ENCODE assay signal across 14 cellular contexts in the genomic region with DNA sequence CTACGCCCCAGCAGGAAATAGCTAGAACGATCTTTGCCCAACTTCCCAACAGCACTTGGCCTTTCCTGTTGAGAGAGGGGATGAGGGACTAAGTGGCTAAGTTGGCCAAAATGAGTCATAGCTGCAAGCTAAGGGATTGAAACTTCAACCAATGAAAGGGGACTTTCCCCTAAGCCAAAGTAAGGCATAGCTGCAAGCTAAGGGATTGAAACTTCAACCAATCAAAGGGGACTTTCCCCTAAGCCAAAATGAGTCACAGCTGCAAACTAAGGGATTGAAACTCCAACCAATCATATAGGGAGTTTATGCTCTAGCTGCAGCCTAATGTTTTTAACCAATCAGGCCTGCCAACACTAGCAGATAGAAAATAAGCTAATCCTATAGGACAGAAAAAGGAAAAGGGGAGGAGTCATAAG.
DNase-seq lines count a peak whose midpoint lies in the region; ATAC-seq and TF ChIP-seq lines count a peak whose summit lies in the region.
"Had no signal": no experiment of that assay in that cellular context is flagged by ENCODE, and none has a peak within 500 bp of the region (broad histone marks: within the 10 kb centered on the region; RNA-seq: fewer than 3 reads in every experiment).

No MANE protein-coding gene starts in this region.

- no peak overlapping the region for H3K27ac ChIP-seq in IMR-90 (ENCODE audit: insufficient read depth, low read length)
- H3K27ac ChIP-seq: brain microvascular endothelial cell, thoracic aorta had no signal

- WGBS in IMR-90 (ENCODE audit: extremely low coverage in 2 of 2, insufficient read length in 1 of 2), 2 experiments, result no CpG with 5 or more reads among the region's 2 CpGs

- H3K9me3 Mint-ChIP-seq in activated T-cell treated with anti-CD3 and anti-CD28 coated beads, Interleukin-2, amount 50 U/mL, for 4 hours, result peaks cover 7% of the 10 kb centered on the region
- H3K9me3 Mint-ChIP-seq in stimulated activated naive B cell treated with anti-CD40 and anti-IgM and Interleukin-4, amounts not matched to agents 10 μg/mL and 1 μg/mL and 100 μg/mL, for 72 hours, result peaks cover 9 to 12% of the 10 kb centered on the region in 2 donors

- H4K91ac ChIP-seq in IMR-90 (ENCODE audit: insufficient read depth, low read depth, low read length), result 0 out of 2 replicates have a peak overlapping the region, but pooled peaks have one; percentile 53

- in situ Hi-C loops in IMR-90 (cut with MboI; ENCODE audit: low sequenced_read_pairs), result no loop called here

- peak overlapping the region; percentile 32; the same call in 1 of the 2 replicates for H2BK20ac ChIP-seq in IMR-90 (ENCODE audit: low read depth, low read length)

- 0 out of 2 replicates have a peak overlapping the region, but pooled peaks have one; percentile 17 for H2AK5ac ChIP-seq in IMR-90 (ENCODE audit: low read depth, low read length)

- H3K23ac ChIP-seq in IMR-90 (ENCODE audit: low read depth, low read length), result no peak overlapping the region

- POLR2A ChIA-PET in IMR-90 (lab: Charles Lee; ENCODE audit: unreplicated experiment), result no interaction called here

- no peak overlapping the region for H3K27ac Mint-ChIP-seq in stimulated activated naive B cell treated with anti-CD40 and anti-IgM and Interleukin-4, amounts not matched to agents 10 μg/mL and 1 μg/mL and 100 μg/mL, for 72 hours

- H3K9me1 ChIP-seq in IMR-90 (ENCODE audit: insufficient read depth, low read length), result no peaks in the 10 kb centered on the region

- no peak overlapping the region for H3K9ac ChIP-seq in IMR-90 (ENCODE audit: low read depth, low read length)
- H3K9ac ChIP-seq: GM23248 had no signal

- H2BK120ac ChIP-seq in IMR-90 (ENCODE audit: low read depth, low read length), result no peak overlapping the region; the same call in 1 of the 2 replicates

- H3K4ac ChIP-seq in IMR-90 (ENCODE audit: low read depth, low read length), result peak overlapping the region; percentile 36; the same call in 1 of the 2 replicates

- H3K79me1 ChIP-seq in IMR-90 (ENCODE audit: low read depth in 1 of 2, low read length in 2 of 2), result no peaks in the 10 kb centered on the region

- no peak overlapping the region for H3K4me3 Mint-ChIP-seq in activated T-cell treated with anti-CD3 and anti-CD28 coated beads, Interleukin-2, amount 50 U/mL, for 4 hours
- H3K4me3 Mint-ChIP-seq in stimulated activated naive B cell treated with anti-CD40 and anti-IgM and Interleukin-4, amounts not matched to agents 10 μg/mL and 1 μg/mL and 100 μg/mL, for 72 hours, result no peak overlapping the region

- H3K56ac ChIP-seq in IMR-90 (ENCODE audit: extremely low read depth, insufficient read depth, low read length), result no peak overlapping the region

- H3K14ac ChIP-seq in IMR-90 (replicated peaks; ENCODE audit: low read depth, low read length), result no peak overlapping the region

- intact Hi-C loops in IMR-90 (cut with micrococcal nuclease), result no loop called here

- dilution Hi-C loops in IMR-90 (cut with HindIII; ENCODE audit: low sequenced_read_pairs, unreplicated experiment), result no loop called here

- H3K36me3 ChIP-seq in IMR-90 (ENCODE audit: control insufficient read depth, insufficient read depth, low read length), result no peaks in the 10 kb centered on the region
- H3K36me3 ChIP-seq: brain microvascular endothelial cell, thoracic aorta had no signal

- no peaks in the 10 kb centered on the region for H3K4me1 ChIP-seq in IMR-90 (ENCODE audit: control insufficient read depth, insufficient read depth, low read length)

- no peak for DNase-seq in activated T-cell treated with anti-CD3 and anti-CD28 coated beads, Interleukin-2, amount 50 U/mL, for 4 hours
- no peak for DNase-seq in activated T-cell treated with anti-CD3 and anti-CD28 coated beads, Interleukin-2, amount 50 U/mL, for 1 hour
- DNase-seq in IMR-90 (peak; percentile 20), DMS153 (lab: John Stamatoyannopoulos, UW) (no peak), SKM-1 treated with dmso at 0.1 percent for 144 hours (lab: John Stamatoyannopoulos, UW; ENCODE audit: unreplicated experiment) (no peak)
- DNase-seq in stimulated activated naive B cell treated with anti-CD40 and anti-IgM and Interleukin-4, amounts not matched to agents 10 μg/mL and 1 μg/mL and 100 μg/mL, for 72 hours, result peak; percentile 13
- DNase-seq: brain microvascular endothelial cell, glutamatergic neuron, GM23248, NCI-H2227 treated with DMSO at 0.1 percent for 48 hours, right cardiac atrium had no signal

- peaks cover 7% of the 10 kb centered on the region for H3K4me1 Mint-ChIP-seq in activated T-cell treated with anti-CD3 and anti-CD28 coated beads, Interleukin-2, amount 50 U/mL, for 4 hours (ENCODE audit: low read depth)
- H3K4me1 Mint-ChIP-seq in stimulated activated naive B cell treated with anti-CD40 and anti-IgM and Interleukin-4, amounts not matched to agents 10 μg/mL and 1 μg/mL and 100 μg/mL, for 72 hours, result peaks cover 3 to 7% of the 10 kb centered on the region in 2 donors

- no peak overlapping the region for H3K4me3 ChIP-seq in IMR-90 (ENCODE audit: insufficient read depth, low read depth, low read length)
- H3K4me3 ChIP-seq: GM23248, thoracic aorta had no signal

- no peaks in the 10 kb centered on the region for H3K27me3 ChIP-seq in IMR-90 (ENCODE audit: control insufficient read depth, insufficient read depth, low read length)
- H3K27me3 ChIP-seq: brain microvascular endothelial cell had no signal

- peak overlapping the region; percentile 62 for H3K18ac ChIP-seq in IMR-90 (ENCODE audit: low read depth, low read length)

- no peak overlapping the region for H3K4me2 ChIP-seq in IMR-90 (ENCODE audit: low read depth, low read length)

- TF ChIP-seq RAD21 in IMR-90 (IDR thresholded peaks at IDR 0.05; ENCODE audit: low read length), result no peak

- H2BK5ac ChIP-seq in IMR-90 (ENCODE audit: low read depth, low read length, poor library complexity, severe bottlenecking), result peak overlapping the region; percentile 26

- peak overlapping the region; percentile 89; the same call in 2 of the 3 replicates for H2BK15ac ChIP-seq in IMR-90 (ENCODE audit: low read depth, low read length)

- peaks cover 2% of the 10 kb centered on the region; the same call in 1 of the 2 replicates for H3K9me3 ChIP-seq in IMR-90 (ENCODE audit: control insufficient read depth, insufficient read depth, low read length)
- H3K9me3 ChIP-seq: thoracic aorta had no signal

- peak overlapping the region; percentile 72; the same call in 1 of the 2 replicates for H4K5ac ChIP-seq in IMR-90 (ENCODE audit: low read depth, low read length)

- 0 out of 4 replicates have a peak overlapping the region, but pooled peaks of 1 of the 2 experiments have one; percentile 45 for H4K8ac ChIP-seq in IMR-90 (ENCODE audit: low read depth in 2 of 2, low read length in 2 of 2)

- H3K36me3 Mint-ChIP-seq in activated T-cell treated with anti-CD3 and anti-CD28 coated beads, Interleukin-2, amount 50 U/mL, for 4 hours (ENCODE audit: insufficient read depth), result no peaks in the 10 kb centered on the region
- H3K36me3 Mint-ChIP-seq in stimulated activated naive B cell treated with anti-CD40 and anti-IgM and Interleukin-4, amounts not matched to agents 10 μg/mL and 1 μg/mL and 100 μg/mL, for 72 hours, result no peaks in the 10 kb centered on the region

- TF ChIP-seq POLR2A in IMR-90 (IDR thresholded peaks at IDR 0.05; ENCODE audit: low read depth, low read length), result no peak

- H4K20me1 ChIP-seq in IMR-90 (ENCODE audit: insufficient read depth, low read length), result no peaks in the 10 kb centered on the region

- ATAC-seq in activated T-cell treated with anti-CD3 and anti-CD28 coated beads, Interleukin-2, amount 50 U/mL, for 4 hours, result peak; percentile 72 to 85
- ATAC-seq in HG02623 (IDR thresholded peaks at IDR 0.05; ENCODE audit: unreplicated experiment) (peak; percentile 78), IMR-90 (ENCODE audit: low read depth) (no peak), GM21515 (IDR thresholded peaks at IDR 0.05; ENCODE audit: unreplicated experiment) (no peak)
- ATAC-seq in stimulated activated naive B cell treated with anti-CD40 and anti-IgM and Interleukin-4, amounts not matched to agents 10 μg/mL and 1 μg/mL and 100 μg/mL, for 72 hours (replicated peaks), result peak; percentile 71 to 89
- ATAC-seq: right cardiac atrium had no signal

- peak overlapping the region; percentile 51 for H2AFZ ChIP-seq in IMR-90 (replicated peaks; ENCODE audit: low read length, poor library complexity)
- H2AFZ ChIP-seq: GM23248 had no signal

- CTCF ChIA-PET in IMR-90 (lab: Yijun Ruan, JAX), result no interaction called here

- H3K27me3 Mint-ChIP-seq in activated T-cell treated with anti-CD3 and anti-CD28 coated beads, Interleukin-2, amount 50 U/mL, for 4 hours (ENCODE audit: low read depth), result no peaks in the 10 kb centered on the region
- no peaks in the 10 kb centered on the region for H3K27me3 Mint-ChIP-seq in stimulated activated naive B cell treated with anti-CD40 and anti-IgM and Interleukin-4, amounts not matched to agents 10 μg/mL and 1 μg/mL and 100 μg/mL, for 72 hours

- no TSS peak for BruUV-seq in IMR-90 (replicated peaks; lab: Mats Ljungman, UMichigan)

- no peak overlapping the region for H2AK9ac ChIP-seq in IMR-90 (replicated peaks; ENCODE audit: low read depth, low read length, poor library complexity)

- TF ChIP-seq CTCF in IMR-90 (conservative IDR thresholded peaks at IDR 0.05; ENCODE audit: low read depth, low read length), result no peak

TF ChIP-seq in IMR-90, 13 proteins besides CTCF, POLR2A, EP300 and RAD21 (continues in another document):
- TF ChIP-seq, protein P1, sequence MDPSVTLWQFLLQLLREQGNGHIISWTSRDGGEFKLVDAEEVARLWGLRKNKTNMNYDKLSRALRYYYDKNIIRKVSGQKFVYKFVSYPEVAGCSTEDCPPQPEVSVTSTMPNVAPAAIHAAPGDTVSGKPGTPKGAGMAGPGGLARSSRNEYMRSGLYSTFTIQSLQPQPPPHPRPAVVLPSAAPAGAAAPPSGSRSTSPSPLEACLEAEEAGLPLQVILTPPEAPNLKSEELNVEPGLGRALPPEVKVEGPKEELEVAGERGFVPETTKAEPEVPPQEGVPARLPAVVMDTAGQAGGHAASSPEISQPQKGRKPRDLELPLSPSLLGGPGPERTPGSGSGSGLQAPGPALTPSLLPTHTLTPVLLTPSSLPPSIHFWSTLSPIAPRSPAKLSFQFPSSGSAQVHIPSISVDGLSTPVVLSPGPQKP (IDR thresholded peaks at IDR 0.05; ENCODE audit: borderline replicate concordance, low read depth, low read length), result no peak
- TF ChIP-seq NFE2L2 (IDR thresholded peaks at IDR 0.05; ENCODE audit: low read depth, low read length), result no peak
- TF ChIP-seq MXI1 (IDR thresholded peaks at IDR 0.05; ENCODE audit: borderline replicate concordance, low read depth, low read length), result no peak
- TF ChIP-seq RFX5 (IDR thresholded peaks at IDR 0.05; ENCODE audit: low read depth, low read length), result no peak
- TF ChIP-seq, protein P2, sequence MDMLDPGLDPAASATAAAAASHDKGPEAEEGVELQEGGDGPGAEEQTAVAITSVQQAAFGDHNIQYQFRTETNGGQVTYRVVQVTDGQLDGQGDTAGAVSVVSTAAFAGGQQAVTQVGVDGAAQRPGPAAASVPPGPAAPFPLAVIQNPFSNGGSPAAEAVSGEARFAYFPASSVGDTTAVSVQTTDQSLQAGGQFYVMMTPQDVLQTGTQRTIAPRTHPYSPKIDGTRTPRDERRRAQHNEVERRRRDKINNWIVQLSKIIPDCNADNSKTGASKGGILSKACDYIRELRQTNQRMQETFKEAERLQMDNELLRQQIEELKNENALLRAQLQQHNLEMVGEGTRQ (IDR thresholded peaks at IDR 0.05; ENCODE audit: low read depth, low read length), result no peak
- no peak for TF ChIP-seq RCOR1 (IDR thresholded peaks at IDR 0.05; ENCODE audit: insufficient replicate concordance, low read length)

Comparison
In these comparisons a context has a peak if more than half of its experiments do, and no peak if none do; other contexts are left out.
1. ATAC-seq: peak in activated T-cell treated with anti-CD3 and anti-CD28 coated beads, Interleukin-2, amount 50 U/mL, for 4 hours (2 of 2), HG02623 (single experiment) and stimulated activated naive B cell treated with anti-CD40 and anti-IgM and Interleukin-4, amounts not matched to agents 10 μg/mL and 1 μg/mL and 100 μg/mL, for 72 hours (2 of 2); none in IMR-90 (single experiment) and GM21515 (single experiment).
2. DNase-seq: peak in IMR-90 (single experiment) and stimulated activated naive B cell treated with anti-CD40 and anti-IgM and Interleukin-4, amounts not matched to agents 10 μg/mL and 1 μg/mL and 100 μg/mL, for 72 hours (single experiment); none in activated T-cell treated with anti-CD3 and anti-CD28 coated beads, Interleukin-2, amount 50 U/mL, for 4 hours (single experiment), activated T-cell treated with anti-CD3 and anti-CD28 coated beads, Interleukin-2, amount 50 U/mL, for 1 hour (single experiment), DMS153 (single experiment) and SKM-1 treated with dmso at 0.1 percent for 144 hours (single experiment).